9 cellular contexts compared by ENCODE assay signal in the genomic region with DNA sequence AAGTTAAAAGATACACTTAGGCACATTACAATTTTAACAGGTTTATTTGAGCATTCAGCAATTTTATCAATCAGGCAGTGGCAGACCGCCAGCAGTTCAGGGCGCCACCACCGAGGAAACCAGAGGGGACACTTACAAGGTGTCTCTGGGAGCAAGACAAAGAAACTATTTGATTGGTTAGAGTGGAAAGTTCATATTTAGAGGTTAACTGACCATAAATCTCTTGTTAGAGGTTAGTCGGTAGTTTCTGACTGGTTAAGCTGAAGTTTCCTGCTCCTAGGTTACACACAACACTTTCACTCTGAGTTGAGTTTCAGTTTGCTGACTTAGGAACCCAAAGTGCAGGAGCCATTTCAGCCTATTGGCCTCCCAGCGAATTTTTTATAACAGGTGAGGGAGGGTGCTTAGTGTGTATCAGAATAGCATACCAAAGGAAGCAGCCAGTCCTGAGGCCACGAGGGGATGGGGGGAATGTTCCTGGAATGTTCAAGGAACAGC. TPM values are rescaled to one million over a fixed set of nuclear protein-coding genes. Genes with fewer than 3 reads are reported as not detected.
DNase-seq lines count a peak whose midpoint lies in the region; ATAC-seq and TF ChIP-seq lines count a peak whose summit lies in the region.
"Had no signal": no experiment of that assay in that cellular context is flagged by ENCODE, and none has a peak within 500 bp of the region (broad histone marks: within the 10 kb centered on the region; RNA-seq: fewer than 3 reads in every experiment).

No MANE protein-coding gene starts in this region.

- in situ Hi-C loops in GM13977 (cut with MboI; ENCODE audit: low pct_unique_long_range_greater_than_20kb, low sequenced_read_pairs, unreplicated experiment): no loop called here

- intact Hi-C loops in Right ventricle myocardium superior (cut with DNase I): no loop called here

- DNase-seq in GM13977 (ENCODE audit: low spot score) (peak; percentile 73), left lobe of liver (ENCODE audit: low spot score) (no peak), GOT3 (lab: John Stamatoyannopoulos, UW) (no peak), NCI-H1930 (lab: John Stamatoyannopoulos, UW) (no peak), NCI-H510A treated with DMSO at 0.1 percent for 48 hours (lab: John Stamatoyannopoulos, UW) (no peak), Right ventricle myocardium superior (no peak)
- DNase-seq: trophoblast cell had no signal

- TF ChIP-seq CTCF in GM13977 (IDR thresholded peaks at IDR 0.05; ENCODE audit: extremely low read depth, insufficient read depth, missing control alignments): no peak

- ATAC-seq in GM21423 (IDR thresholded peaks at IDR 0.05; ENCODE audit: unreplicated experiment) (peak; percentile 62), HG03571 (IDR thresholded peaks at IDR 0.05; ENCODE audit: unreplicated experiment) (peak; percentile 69), left lobe of liver (peak; percentile 60), Right ventricle myocardium superior (ENCODE audit: poor library complexity) (no peak)

RNA-seq across cellular contexts. Expression of gene PVRIG, which starts 10.8 kb away (rescaled TPM):
- total RNA-seq in left lobe of liver (0.50 TPM), Right ventricle myocardium superior (not detected)

RNA-seq across cellular contexts. Expression of gene STAG3, which starts 31.2 kb away (rescaled TPM):
- total RNA-seq in left lobe of liver: 3.1 TPM
- 0.94 TPM for total RNA-seq in Right ventricle myocardium superior

RNA-seq across cellular contexts. Expression of gene GPC2, which starts 31.8 kb away (rescaled TPM):
- total RNA-seq in left lobe of liver (0.18 TPM), Right ventricle myocardium superior (0.13 TPM)

RNA-seq across cellular contexts. Expression of gene GAL3ST4, which starts 40.5 kb away (rescaled TPM):
- 0.35 TPM for total RNA-seq in left lobe of liver
- 1.7 TPM for total RNA-seq in Right ventricle myocardium superior

RNA-seq across cellular contexts. Expression of gene TRAPPC14, which starts 50.4 kb away (rescaled TPM):
- total RNA-seq in left lobe of liver (7.9 TPM), Right ventricle myocardium superior (7.5 TPM)
